8 cellular contexts compared by ENCODE assay signal in genomic region chr17:7280519-7281073, GRCh38.
A peak's percentile ranks its signal among the peaks of the same experiment; 100 is the strongest.
DNase-seq lines count a peak whose midpoint lies in the region; ATAC-seq and TF ChIP-seq lines count a peak whose summit lies in the region.

No MANE protein-coding gene starts in this region.

- peak; percentile 48 for ATAC-seq in HG03139 (IDR thresholded peaks at IDR 0.05; ENCODE audit: unreplicated experiment)
- ATAC-seq in GM18870 (IDR thresholded peaks at IDR 0.05; ENCODE audit: unreplicated experiment), result no peak

- peak; percentile 84 for TF ChIP-seq CTCF in GM12875 (IDR thresholded peaks at IDR 0.05; ENCODE audit: borderline replicate concordance, insufficient read depth, low read depth, low read length)

- peak; percentile 82 for DNase-seq in NCI-H510A (lab: John Stamatoyannopoulos, UW)
- peak; percentile 87 for DNase-seq in activated CD4-positive, alpha-beta T cell treated with anti-CD3 and anti-CD28 coated beads, Interleukin-2, amount 50 U/mL, for 1 hour
- peak; percentile 67 for DNase-seq in dedifferentiated amniotic fluid mesenchymal stem cell (ENCODE audit: extremely low spot score)
- peak; percentile 94 for DNase-seq in left kidney (ENCODE audit: low read depth, low spot score)
- DNase-seq in stimulated activated CD4-positive, alpha-beta T cell treated with anti-CD3 and anti-CD28 coated beads, Interleukin-2, amount 100 ng/mL, for 24 hours, result peak; percentile 88 to 91

- peak overlapping the region; percentile 30 for H3K4me3 ChIP-seq in GM12875 (ENCODE audit: low read depth, low read length)
